Comparison of ENCODE assay signal across 17 cellular contexts in genomic region chr20:50251992-50252491, GRCh38.
DNase-seq lines count a peak whose midpoint lies in the region; ATAC-seq, FAIRE-seq and TF ChIP-seq lines count a peak whose summit lies in the region.
"Had no signal": no experiment of that assay in that cellular context is flagged by ENCODE, and none has a peak within 500 bp of the region (broad histone marks: within the 10 kb centered on the region; RNA-seq: fewer than 3 reads in every experiment).

No MANE protein-coding gene starts in this region.

- peak overlapping the region; percentile 3; the same call in 1 of the 3 replicates for H3K4me2 ChIP-seq in A549

- POLR2A ChIA-PET in A549 (lab: Yijun Ruan, JAX), result no interaction called here

- 45% methylated on average over 7 of the region's 7 CpGs for WGBS in A549 (ENCODE audit: missing lambda C conversion rate)
- WGBS in suprapubic skin, result 74% methylated on average over 7 of the region's 7 CpGs

- no peak for TF ChIP-seq RAD21 in A549 (conservative IDR thresholded peaks at IDR 0.05 in 1 of 2, IDR thresholded peaks at IDR 0.05 in 1 of 2)

- H3K9me3 ChIP-seq in A549 (no peaks in the 10 kb centered on the region), suprapubic skin (no peaks in the 10 kb centered on the region)
- H3K9me3 ChIP-seq: BLaER1 treated with 17β-estradiol and CSF1 and Interleukin-3, amounts not matched to agents 10 nM and 100 nM; transverse colon had no signal

- TF ChIP-seq CTCF in A549 (IDR thresholded peaks at IDR 0.05) (no peak), suprapubic skin (IDR thresholded peaks at IDR 0.05) (no peak)

- peak overlapping the region; percentile 2 to 78; a peak in 3 of 6 replicates for H3K27ac ChIP-seq in A549
- no peak overlapping the region for H3K27ac ChIP-seq in suprapubic skin
- H3K27ac ChIP-seq: transverse colon had no signal

- no peaks in the 10 kb centered on the region for H3K27me3 ChIP-seq in suprapubic skin
- H3K27me3 ChIP-seq: BLaER1 treated with 17β-estradiol and CSF1 and Interleukin-3, amounts not matched to agents 10 nM and 100 nM; transverse colon had no signal

- CTCF ChIA-PET in A549 (lab: Yijun Ruan, JAX), result interaction anchor here (0.7 kb wide), 1 partner anchor 11 kb away, joined by 3 read pairs; no protein-coding TSS in a partner anchor

- H3K4me3 ChIP-seq in A549 (no peak overlapping the region), suprapubic skin (no peak overlapping the region)
- H3K4me3 ChIP-seq: BLaER1 treated with 17β-estradiol and CSF1 and Interleukin-3, amounts not matched to agents 10 nM and 100 nM; transverse colon had no signal

- ATAC-seq in A549, result peak in 1 of 2 experiments; percentile 39; a peak in 3 of 6 replicates

- DNase-seq in A549 (ENCODE audit: low read depth in 1 of 2, low spot score in 1 of 2) (no peak), GM04504 (ENCODE audit: low read depth) (peak; percentile 58), T1000 (lab: John Stamatoyannopoulos, UW) (peak; percentile 28), glomerular visceral epithelial cell (ENCODE audit: extremely low spot score) (peak; percentile 70), NCI-H82 treated with DMSO at 0.1 percent for 48 hours (lab: John Stamatoyannopoulos, UW; ENCODE audit: unreplicated experiment) (no peak), suprapubic skin (ENCODE audit: low spot score in 2 of 2) (no peak), GM19240 (ENCODE audit: insufficient read length, low spot score) (no peak), dermis blood vessel endothelial cell (no peak)
- DNase-seq: activated B cell treated with CpG ODN at 0.5 μM for 24 hours; activated T-cell treated with anti-CD3 and anti-CD28 coated beads for 4 hours; effector CD8-positive, alpha-beta T cell; GDM1; KG1; NCI-H187 treated with DMSO at 0.1 percent for 48 hours; stimulated activated CD4-positive, alpha-beta T cell treated with anti-CD3 and anti-CD28 coated beads, Interleukin-15, amount 100 ng/mL, for 24 hours; transverse colon had no signal

- H3K36me3 ChIP-seq in suprapubic skin, result no peaks in the 10 kb centered on the region
- H3K36me3 ChIP-seq: BLaER1 treated with 17β-estradiol and CSF1 and Interleukin-3, amounts not matched to agents 10 nM and 100 nM; transverse colon had no signal

- TF ChIP-seq EP300 in A549 (IDR thresholded peaks at IDR 0.05), result no peak
- TF ChIP-seq EP300 in suprapubic skin (IDR thresholded peaks at IDR 0.05), result no peak

- TF ChIP-seq POLR2A in A549 (IDR thresholded peaks at IDR 0.05; ENCODE audit: low read length) (no peak), suprapubic skin (IDR thresholded peaks at IDR 0.05) (no peak)

- no peak for FAIRE-seq in A549 (lab: Jason Lieb, UNC)

- H3K4me1 ChIP-seq in A549, result peaks cover 38% of the 10 kb centered on the region
- peaks cover 27% of the 10 kb centered on the region for H3K4me1 ChIP-seq in suprapubic skin

TF ChIP-seq in A549, 52 proteins besides CTCF, POLR2A, EP300 and RAD21:
- no peak for TF ChIP-seq FOSL2 (IDR thresholded peaks at IDR 0.05)
- no peak for TF ChIP-seq FOSL2 (CRISPR knock-in tag; IDR thresholded peaks at IDR 0.05)
- no peak for TF ChIP-seq EHMT2 (IDR thresholded peaks at IDR 0.05; ENCODE audit: low read depth)
- no peak for TF ChIP-seq NFE2L2 (conservative IDR thresholded peaks at IDR 0.05; ENCODE audit: low read length)
- no peak for TF ChIP-seq MAZ (IDR thresholded peaks at IDR 0.05; ENCODE audit: borderline replicate concordance, low read depth, low read length)
- TF ChIP-seq ZC3H11A (IDR thresholded peaks at IDR 0.05), result no peak
- no peak for TF ChIP-seq PHF8 (IDR thresholded peaks at IDR 0.05; ENCODE audit: borderline replicate concordance, low read depth)
- TF ChIP-seq RCOR1 (IDR thresholded peaks at IDR 0.05; ENCODE audit: low read depth, low read length), result no peak
- no peak for TF ChIP-seq ATOH8 (CRISPR knock-in tag; IDR thresholded peaks at IDR 0.05; ENCODE audit: low read depth)
- no peak for TF ChIP-seq HES2 (IDR thresholded peaks at IDR 0.05)
- no peak for TF ChIP-seq MAX (IDR thresholded peaks at IDR 0.05)
- no peak for TF ChIP-seq SREBF2 (IDR thresholded peaks at IDR 0.05)
- TF ChIP-seq TP53 (CRISPR knock-in tag; IDR thresholded peaks at IDR 0.05), result no peak
- no peak for TF ChIP-seq E2F6 (IDR thresholded peaks at IDR 0.05; ENCODE audit: borderline replicate concordance, low read depth)
- TF ChIP-seq ZFP36 (IDR thresholded peaks at IDR 0.05; ENCODE audit: borderline replicate concordance, partially characterized antibody), result no peak
- no peak for TF ChIP-seq USF2 (IDR thresholded peaks at IDR 0.05)
- TF ChIP-seq CEBPB (IDR thresholded peaks at IDR 0.05), result no peak
- TF ChIP-seq CBX2 (IDR thresholded peaks at IDR 0.05; ENCODE audit: borderline replicate concordance, low read depth), result no peak

Comparison
In these comparisons a context has a peak if more than half of its experiments do, and no peak if none do; other contexts are left out.
1. DNase-seq: peak in GM04504 (single experiment), T1000 (single experiment) and glomerular visceral epithelial cell (single experiment); none in A549 (0 of 2), NCI-H82 treated with DMSO at 0.1 percent for 48 hours (single experiment), suprapubic skin (0 of 2), GM19240 (single experiment) and dermis blood vessel endothelial cell (single experiment).